Comparison of ENCODE assay signal across 1 cellular context in the genomic region with DNA sequence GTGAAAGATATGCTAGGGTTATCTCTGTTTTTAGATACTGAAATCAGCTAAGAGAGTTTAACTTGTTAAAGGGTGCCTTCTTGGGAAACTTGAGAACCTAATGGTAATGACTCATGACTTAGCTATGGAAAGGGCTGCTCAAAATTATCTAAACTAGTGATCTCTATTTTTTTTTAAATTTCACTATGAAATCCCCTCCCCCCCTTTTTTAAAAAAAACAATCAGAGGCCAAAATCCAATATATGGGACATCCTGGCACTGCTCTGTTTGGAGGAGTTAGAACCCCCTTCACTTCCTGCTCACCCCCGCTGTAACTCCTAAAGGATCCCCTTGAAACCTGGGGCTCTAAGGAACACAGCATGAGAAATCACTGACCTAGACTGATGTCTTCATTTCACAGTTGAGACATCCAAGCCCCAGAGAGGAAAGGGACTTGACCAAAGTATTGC.
TF ChIP-seq lines count a peak whose summit lies in the region.

No MANE protein-coding gene starts in this region.

TF ChIP-seq in K562, 482 proteins besides CTCF, POLR2A, EP300 and RAD21 (continues in another document):
- TF ChIP-seq MAZ (CRISPR knock-in tag; conservative IDR thresholded peaks at IDR 0.05 in 1 of 2, IDR thresholded peaks at IDR 0.05 in 1 of 2) = 0 out of 4 replicates have a peak, but pooled peaks of 1 of the 2 experiments have one; percentile 38
- no peak for TF ChIP-seq CBX8 (IDR thresholded peaks at IDR 0.05; ENCODE audit: borderline replicate concordance, extremely low read depth, low read depth, low read length, poor library complexity, severe bottlenecking)
- 0 out of 2 replicates have a peak, but pooled peaks have one; percentile 9 for TF ChIP-seq MYC (IDR thresholded peaks at IDR 0.05; ENCODE audit: low read depth, low read length)
- no peak for TF ChIP-seq MYC (CRISPR knock-in tag; IDR thresholded peaks at IDR 0.05; ENCODE audit: borderline replicate concordance, low read depth)
- peak; percentile 28 for TF ChIP-seq RBBP5 (IDR thresholded peaks at IDR 0.05; ENCODE audit: borderline replicate concordance, insufficient read depth, low read length, poor library complexity, severe bottlenecking)
- peak; percentile 16; the same call in 1 of the 2 replicates for TF ChIP-seq TAL1 (IDR thresholded peaks at IDR 0.05)
- no peak for TF ChIP-seq KDM2B (CRISPR knock-in tag; IDR thresholded peaks at IDR 0.05)
- TF ChIP-seq, protein P1, sequence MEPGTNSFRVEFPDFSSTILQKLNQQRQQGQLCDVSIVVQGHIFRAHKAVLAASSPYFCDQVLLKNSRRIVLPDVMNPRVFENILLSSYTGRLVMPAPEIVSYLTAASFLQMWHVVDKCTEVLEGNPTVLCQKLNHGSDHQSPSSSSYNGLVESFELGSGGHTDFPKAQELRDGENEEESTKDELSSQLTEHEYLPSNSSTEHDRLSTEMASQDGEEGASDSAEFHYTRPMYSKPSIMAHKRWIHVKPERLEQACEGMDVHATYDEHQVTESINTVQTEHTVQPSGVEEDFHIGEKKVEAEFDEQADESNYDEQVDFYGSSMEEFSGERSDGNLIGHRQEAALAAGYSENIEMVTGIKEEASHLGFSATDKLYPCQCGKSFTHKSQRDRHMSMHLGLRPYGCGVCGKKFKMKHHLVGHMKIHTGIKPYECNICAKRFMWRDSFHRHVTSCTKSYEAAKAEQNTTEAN (CRISPR knock-in tag; IDR thresholded peaks at IDR 0.05) = no peak
- TF ChIP-seq, protein P2, sequence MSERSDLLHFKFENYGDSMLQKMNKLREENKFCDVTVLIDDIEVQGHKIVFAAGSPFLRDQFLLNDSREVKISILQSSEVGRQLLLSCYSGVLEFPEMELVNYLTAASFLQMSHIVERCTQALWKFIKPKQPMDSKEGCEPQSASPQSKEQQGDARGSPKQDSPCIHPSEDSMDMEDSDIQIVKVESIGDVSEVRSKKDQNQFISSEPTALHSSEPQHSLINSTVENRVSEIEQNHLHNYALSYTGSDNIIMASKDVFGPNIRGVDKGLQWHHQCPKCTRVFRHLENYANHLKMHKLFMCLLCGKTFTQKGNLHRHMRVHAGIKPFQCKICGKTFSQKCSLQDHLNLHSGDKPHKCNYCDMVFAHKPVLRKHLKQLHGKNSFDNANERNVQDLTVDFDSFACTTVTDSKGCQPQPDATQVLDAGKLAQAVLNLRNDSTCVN (CRISPR knock-in tag; IDR thresholded peaks at IDR 0.05) = no peak
- TF ChIP-seq, protein P3, sequence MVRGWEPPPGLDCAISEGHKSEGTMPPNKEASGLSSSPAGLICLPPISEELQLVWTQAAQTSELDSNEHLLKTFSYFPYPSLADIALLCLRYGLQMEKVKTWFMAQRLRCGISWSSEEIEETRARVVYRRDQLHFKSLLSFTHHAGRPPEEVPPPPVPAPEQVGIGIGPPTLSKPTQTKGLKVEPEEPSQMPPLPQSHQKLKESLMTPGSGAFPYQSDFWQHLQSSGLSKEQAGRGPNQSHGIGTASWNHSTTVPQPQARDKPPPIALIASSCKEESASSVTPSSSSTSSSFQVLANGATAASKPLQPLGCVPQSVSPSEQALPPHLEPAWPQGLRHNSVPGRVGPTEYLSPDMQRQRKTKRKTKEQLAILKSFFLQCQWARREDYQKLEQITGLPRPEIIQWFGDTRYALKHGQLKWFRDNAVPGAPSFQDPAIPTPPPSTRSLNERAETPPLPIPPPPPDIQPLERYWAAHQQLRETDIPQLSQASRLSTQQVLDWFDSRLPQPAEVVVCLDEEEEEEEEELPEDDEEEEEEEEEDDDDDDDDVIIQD (CRISPR knock-in tag; IDR thresholded peaks at IDR 0.05) = no peak
- no peak for TF ChIP-seq NR2C2 (CRISPR knock-in tag; IDR thresholded peaks at IDR 0.05)
- peak; percentile 36; the same call in 1 of the 2 replicates for TF ChIP-seq NR2C2 (tag; IDR thresholded peaks at IDR 0.05)
- no peak for TF ChIP-seq NCOR1 (IDR thresholded peaks at IDR 0.05)
- no peak for TF ChIP-seq SETDB1 (IDR thresholded peaks at IDR 0.05; ENCODE audit: low read length)
- no peak for TF ChIP-seq MTA3 (IDR thresholded peaks at IDR 0.05; ENCODE audit: borderline replicate concordance)
- no peak for TF ChIP-seq HSF4 (CRISPR knock-in tag; IDR thresholded peaks at IDR 0.05; ENCODE audit: borderline replicate concordance)
- peak; percentile 28; the same call in 1 of the 2 replicates for TF ChIP-seq NBN (IDR thresholded peaks at IDR 0.05; ENCODE audit: low read depth)
- no peak for TF ChIP-seq ZSCAN32 (CRISPR knock-in tag; IDR thresholded peaks at IDR 0.05)
- no peak for TF ChIP-seq NCOA4 (IDR thresholded peaks at IDR 0.05; ENCODE audit: partially characterized antibody)
- TF ChIP-seq TEAD1 (CRISPR knock-in tag; IDR thresholded peaks at IDR 0.05) = peak; percentile 45 to 84; a peak in 3 of 4 replicates
- no peak for TF ChIP-seq KLF10 (CRISPR knock-in tag; IDR thresholded peaks at IDR 0.05)
- TF ChIP-seq U2AF2 (optimal IDR thresholded peaks at IDR 0.05; ENCODE audit: low read depth, low read length) = no peak
- TF ChIP-seq SMARCA4 (IDR thresholded peaks at IDR 0.05) = peak; percentile 80
- no peak for TF ChIP-seq ZNF589 (CRISPR knock-in tag; IDR thresholded peaks at IDR 0.05; ENCODE audit: low read depth)
- TF ChIP-seq RBM25 (IDR thresholded peaks at IDR 0.05; ENCODE audit: low read depth, low read length, severe bottlenecking) = no peak
- TF ChIP-seq STAG1 (CRISPR knock-in tag; IDR thresholded peaks at IDR 0.05; ENCODE audit: borderline replicate concordance) = no peak
- TF ChIP-seq HCFC1 (IDR thresholded peaks at IDR 0.05; ENCODE audit: low read depth, low read length) = no peak
- no peak for TF ChIP-seq RFX5 (IDR thresholded peaks at IDR 0.05; ENCODE audit: low read depth, low read length)
- TF ChIP-seq BRF2 (IDR thresholded peaks at IDR 0.05; ENCODE audit: borderline replicate concordance, insufficient read depth, insufficient read length) = no peak
- TF ChIP-seq SAP30 (IDR thresholded peaks at IDR 0.05; ENCODE audit: borderline replicate concordance, insufficient read depth, low read depth, low read length, poor library complexity, severe bottlenecking) = no peak
- TF ChIP-seq CEBPG (CRISPR knock-in tag; IDR thresholded peaks at IDR 0.05) = no peak
- TF ChIP-seq CEBPG (tag; conservative IDR thresholded peaks at IDR 0.05 in 1 of 2, IDR thresholded peaks at IDR 0.05 in 1 of 2) = 0 out of 4 replicates have a peak, but pooled peaks of 1 of the 2 experiments have one; percentile 37
- TF ChIP-seq, protein P4, sequence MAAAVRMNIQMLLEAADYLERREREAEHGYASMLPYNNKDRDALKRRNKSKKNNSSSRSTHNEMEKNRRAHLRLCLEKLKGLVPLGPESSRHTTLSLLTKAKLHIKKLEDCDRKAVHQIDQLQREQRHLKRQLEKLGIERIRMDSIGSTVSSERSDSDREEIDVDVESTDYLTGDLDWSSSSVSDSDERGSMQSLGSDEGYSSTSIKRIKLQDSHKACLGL (CRISPR knock-in tag; IDR thresholded peaks at IDR 0.05; ENCODE audit: borderline replicate concordance, poor library complexity, severe bottlenecking) = no peak
- no peak for TF ChIP-seq E2F3 (CRISPR knock-in tag; IDR thresholded peaks at IDR 0.05)
- no peak for TF ChIP-seq ZNF507 (tag; conservative IDR thresholded peaks at IDR 0.05)
- no peak for TF ChIP-seq LCOR (CRISPR knock-in tag; IDR thresholded peaks at IDR 0.05)
- no peak for TF ChIP-seq ZNF175 (CRISPR knock-in tag; IDR thresholded peaks at IDR 0.05; ENCODE audit: low read depth)
- no peak; the same call in 1 of the 2 replicates for TF ChIP-seq MTA1 (IDR thresholded peaks at IDR 0.05; ENCODE audit: borderline replicate concordance)
- TF ChIP-seq HNRNPUL1 (IDR thresholded peaks at IDR 0.05; ENCODE audit: low read length) = no peak
- no peak for TF ChIP-seq TCFL5 (CRISPR knock-in tag; conservative IDR thresholded peaks at IDR 0.05)
- TF ChIP-seq ZNF766 (CRISPR knock-in tag; conservative IDR thresholded peaks at IDR 0.05) = peak; percentile 6; the same call in 1 of the 2 replicates
- peak; percentile 85 for TF ChIP-seq DPF2 (IDR thresholded peaks at IDR 0.05)
- no peak for TF ChIP-seq POU5F1 (IDR thresholded peaks at IDR 0.05; ENCODE audit: borderline replicate concordance, low read depth, low read length, partially characterized antibody)
- peak; percentile 64; the same call in 1 of the 2 replicates for TF ChIP-seq ARID3A (IDR thresholded peaks at IDR 0.05; ENCODE audit: borderline replicate concordance, low read depth, low read length)
- peak in 1 of 2 experiments; percentile 66; a peak in 2 of 4 replicates for TF ChIP-seq ARNT (IDR thresholded peaks at IDR 0.05)
- no peak for TF ChIP-seq ASH1L (IDR thresholded peaks at IDR 0.05; ENCODE audit: borderline replicate concordance, low read depth, partially characterized antibody)
- TF ChIP-seq BRD4 (IDR thresholded peaks at IDR 0.05) = no peak
- no peak for TF ChIP-seq KAT2B (IDR thresholded peaks at IDR 0.05; ENCODE audit: low read depth, low read length)
- peak; percentile 69; the same call in 1 of the 2 replicates for TF ChIP-seq CTBP1 (IDR thresholded peaks at IDR 0.05; ENCODE audit: borderline replicate concordance)
- TF ChIP-seq ZFP1 (CRISPR knock-in tag; IDR thresholded peaks at IDR 0.05) = no peak
- TF ChIP-seq, protein P5, sequence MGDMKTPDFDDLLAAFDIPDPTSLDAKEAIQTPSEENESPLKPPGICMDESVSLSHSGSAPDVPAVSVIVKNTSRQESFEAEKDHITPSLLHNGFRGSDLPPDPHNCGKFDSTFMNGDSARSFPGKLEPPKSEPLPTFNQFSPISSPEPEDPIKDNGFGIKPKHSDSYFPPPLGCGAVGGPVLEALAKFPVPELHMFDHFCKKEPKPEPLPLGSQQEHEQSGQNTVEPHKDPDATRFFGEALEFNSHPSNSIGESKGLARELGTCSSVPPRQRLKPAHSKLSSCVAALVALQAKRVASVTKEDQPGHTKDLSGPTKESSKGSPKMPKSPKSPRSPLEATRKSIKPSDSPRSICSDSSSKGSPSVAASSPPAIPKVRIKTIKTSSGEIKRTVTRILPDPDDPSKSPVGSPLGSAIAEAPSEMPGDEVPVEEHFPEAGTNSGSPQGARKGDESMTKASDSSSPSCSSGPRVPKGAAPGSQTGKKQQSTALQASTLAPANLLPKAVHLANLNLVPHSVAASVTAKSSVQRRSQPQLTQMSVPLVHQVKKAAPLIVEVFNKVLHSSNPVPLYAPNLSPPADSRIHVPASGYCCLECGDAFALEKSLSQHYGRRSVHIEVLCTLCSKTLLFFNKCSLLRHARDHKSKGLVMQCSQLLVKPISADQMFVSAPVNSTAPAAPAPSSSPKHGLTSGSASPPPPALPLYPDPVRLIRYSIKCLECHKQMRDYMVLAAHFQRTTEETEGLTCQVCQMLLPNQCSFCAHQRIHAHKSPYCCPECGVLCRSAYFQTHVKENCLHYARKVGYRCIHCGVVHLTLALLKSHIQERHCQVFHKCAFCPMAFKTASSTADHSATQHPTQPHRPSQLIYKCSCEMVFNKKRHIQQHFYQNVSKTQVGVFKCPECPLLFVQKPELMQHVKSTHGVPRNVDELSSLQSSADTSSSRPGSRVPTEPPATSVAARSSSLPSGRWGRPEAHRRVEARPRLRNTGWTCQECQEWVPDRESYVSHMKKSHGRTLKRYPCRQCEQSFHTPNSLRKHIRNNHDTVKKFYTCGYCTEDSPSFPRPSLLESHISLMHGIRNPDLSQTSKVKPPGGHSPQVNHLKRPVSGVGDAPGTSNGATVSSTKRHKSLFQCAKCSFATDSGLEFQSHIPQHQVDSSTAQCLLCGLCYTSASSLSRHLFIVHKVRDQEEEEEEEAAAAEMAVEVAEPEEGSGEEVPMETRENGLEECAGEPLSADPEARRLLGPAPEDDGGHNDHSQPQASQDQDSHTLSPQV (IDR thresholded peaks at IDR 0.05) = 0 out of 2 replicates have a peak, but pooled peaks have one; percentile 2
- no peak for TF ChIP-seq TCF7L2 (IDR thresholded peaks at IDR 0.05; ENCODE audit: low read depth, low read length)
- TF ChIP-seq SNIP1 (IDR thresholded peaks at IDR 0.05; ENCODE audit: low read depth) = no peak
- peak; percentile 73 for TF ChIP-seq ARID1B (IDR thresholded peaks at IDR 0.05)
- no peak for TF ChIP-seq SRSF3 (IDR thresholded peaks at IDR 0.05; ENCODE audit: insufficient read depth, low read length)
- peak; percentile 54; the same call in 1 of the 2 replicates for TF ChIP-seq SMARCC2 (IDR thresholded peaks at IDR 0.05; ENCODE audit: low read depth)
- TF ChIP-seq C11orf30 (IDR thresholded peaks at IDR 0.05; ENCODE audit: low read depth) = no peak
- no peak for TF ChIP-seq ZNF311 (CRISPR knock-in tag; IDR thresholded peaks at IDR 0.05)
- TF ChIP-seq JUND (IDR thresholded peaks at IDR 0.05; ENCODE audit: borderline replicate concordance, low read depth, low read length) = peak; percentile 97
- TF ChIP-seq JUND (tag; IDR thresholded peaks at IDR 0.05; ENCODE audit: borderline replicate concordance, low read depth, low read length) = peak; percentile 98
- no peak for TF ChIP-seq ETS1 (conservative IDR thresholded peaks at IDR 0.05; ENCODE audit: control insufficient read depth, low read depth, low read length)
- no peak for TF ChIP-seq TCF15 (CRISPR knock-in tag; IDR thresholded peaks at IDR 0.05)
